ENCODE assay signal across 16 cellular contexts in the genomic region with DNA sequence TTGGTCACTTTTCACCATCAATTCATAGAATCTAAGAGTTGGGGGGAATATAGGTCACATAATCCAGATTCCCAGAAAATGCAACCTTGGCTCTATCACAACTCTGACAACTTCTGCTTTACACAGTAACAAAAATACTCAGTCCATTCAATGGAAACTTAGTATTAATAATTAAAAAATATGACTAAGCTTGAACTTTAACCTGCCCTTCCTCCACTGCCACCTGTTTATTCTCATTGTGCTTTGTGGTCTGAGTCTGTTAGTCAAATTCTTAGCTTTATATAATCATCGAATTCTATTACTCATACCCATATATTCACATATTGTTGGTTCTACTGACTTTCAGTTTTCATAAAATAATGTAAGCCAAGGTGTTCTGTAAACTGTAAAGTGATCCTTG.
DNase-seq lines count a peak whose midpoint lies in the region; ATAC-seq, FAIRE-seq and TF ChIP-seq lines count a peak whose summit lies in the region.
"Had no signal": no experiment of that assay in that cellular context is flagged by ENCODE, and none has a peak within 500 bp of the region (broad histone marks: within the 10 kb centered on the region; RNA-seq: fewer than 3 reads in every experiment).

No MANE protein-coding gene starts in this region.

- H3K4me2 ChIP-seq in SK-N-SH (no peak overlapping the region), hepatocyte (peak overlapping the region; percentile 48), HepG2 (ENCODE audit: low read depth, low read length) (no peak overlapping the region)
- H3K4me2 ChIP-seq: KMS-11 had no signal

- H3K4me1 ChIP-seq in SK-N-SH (ENCODE audit: control insufficient read depth in 1 of 2, insufficient read depth in 2 of 2, low read depth in 1 of 2, low read length in 1 of 2): no peaks in the 10 kb centered on the region
- no peaks in the 10 kb centered on the region for H3K4me1 ChIP-seq in hepatocyte (ENCODE audit: insufficient read depth)
- H3K4me1 ChIP-seq in HepG2 (ENCODE audit: insufficient read depth, low read length): no peaks in the 10 kb centered on the region
- H3K4me1 ChIP-seq in adrenal gland (replicated peaks in 1 of 2): no peaks in the 10 kb centered on the region

- TF ChIP-seq RAD21 in SK-N-SH (IDR thresholded peaks at IDR 0.05; ENCODE audit: low read length) (no peak), HepG2 (CRISPR knock-in tag; IDR thresholded peaks at IDR 0.05) (no peak)

- no peak for FAIRE-seq in HepG2 (lab: Jason Lieb, UNC)
- FAIRE-seq: GM18507 had no signal

- CTCF ChIA-PET in SK-N-SH (lab: Yijun Ruan, JAX) (interaction anchor here (1.0 to 2.7 kb wide), 3 partner anchors 9 to 133 kb away, joined by 3 to 10 read pairs (median 7); no protein-coding TSS in a partner anchor), HepG2 (lab: Yijun Ruan, JAX; ENCODE audit: low intra/inter-chr PET ratio, low total read pairs) (no interaction called here)

- no TSS peak for BruUV-seq in HepG2 (replicated peaks; lab: Mats Ljungman, UMichigan)

- DNase-seq in SK-N-SH (no peak), hepatocyte (ENCODE audit: low spot score) (no peak), HepG2 (ENCODE audit: low spot score) (no peak), adrenal gland (no peak), NCI-H1092 (lab: John Stamatoyannopoulos, UW) (no peak)
- DNase-seq in stimulated activated CD4-positive, alpha-beta T cell treated with anti-CD3 and anti-CD28 coated beads, Interleukin-15, amount 100 ng/mL, for 24 hours: no peak
- DNase-seq: activated naive CD8-positive, alpha-beta T cell treated with anti-CD3 and anti-CD28 coated beads, Interleukin-2, amount 50 U/mL, for 24 hours; naive thymus-derived CD4-positive, alpha-beta T cell; NCI-H2029; stimulated activated CD4-positive, alpha-beta T cell treated with anti-CD3 and anti-CD28 coated beads, Interleukin-4, amount 100 ng/mL, for 24 hours; stimulated activated naive CD4-positive, alpha-beta T cell had no signal

- no peak overlapping the region for H2AFZ ChIP-seq in SK-N-SH (ENCODE audit: low read depth)
- peak overlapping the region; percentile 20 for H2AFZ ChIP-seq in hepatocyte
- H2AFZ ChIP-seq in HepG2 (ENCODE audit: low read length): no peak overlapping the region

- peak in 1 of 2 experiments; percentile 33; a peak in 1 of 4 replicates for TF ChIP-seq EP300 in SK-N-SH (IDR thresholded peaks at IDR 0.05; ENCODE audit: borderline replicate concordance in 1 of 2, low read depth in 1 of 2, low read length in 1 of 2)
- no peak for TF ChIP-seq EP300 in HepG2 (IDR thresholded peaks at IDR 0.05; ENCODE audit: low read depth in 2 of 2, low read length in 2 of 2)
- no peak for TF ChIP-seq EP300 in HepG2 (CRISPR knock-in tag; IDR thresholded peaks at IDR 0.05; ENCODE audit: borderline replicate concordance)

- H4K20me1 ChIP-seq in SK-N-SH (ENCODE audit: insufficient read depth) (no peaks in the 10 kb centered on the region), hepatocyte (ENCODE audit: insufficient read depth, poor library complexity, severe bottlenecking) (no peaks in the 10 kb centered on the region), HepG2 (ENCODE audit: insufficient read depth, low read length) (no peaks in the 10 kb centered on the region)

- H3F3A ChIP-seq in SK-N-SH (replicated peaks; ENCODE audit: insufficient read depth): no peaks in the 10 kb centered on the region

- H3K36me3 ChIP-seq in SK-N-SH (replicated peaks in 1 of 2; ENCODE audit: control insufficient read depth in 1 of 2, insufficient read depth in 2 of 2, low read length in 1 of 2) (no peaks in the 10 kb centered on the region), hepatocyte (replicated peaks; ENCODE audit: insufficient read depth, low read depth) (no peaks in the 10 kb centered on the region), HepG2 (replicated peaks in 1 of 2; ENCODE audit: control insufficient read depth in 1 of 2, insufficient read depth in 2 of 2, low read length in 2 of 2) (no peaks in the 10 kb centered on the region), adrenal gland (replicated peaks in 1 of 2) (no peaks in the 10 kb centered on the region)
- H3K36me3 ChIP-seq: gastroesophageal sphincter had no signal

- WGBS in SK-N-SH (ENCODE audit: low lambda C conversion rate): 8% methylated on average over 1 of the region's 1 CpG
- WGBS in hepatocyte (ENCODE audit: low lambda C conversion rate, missing lambda C conversion rate): 66% methylated on average over 1 of the region's 1 CpG
- WGBS in HepG2 (ENCODE audit: low lambda C conversion rate): 0% methylated on average over 1 of the region's 1 CpG
- WGBS in adrenal gland, 4 donors: 65 to 88% (median 73%) methylated on average over 1 of the region's 1 CpG

- H3K9me3 ChIP-seq in SK-N-SH (no peaks in the 10 kb centered on the region), hepatocyte (ENCODE audit: low read depth) (no peaks in the 10 kb centered on the region), HepG2 (ENCODE audit: low read length) (no peaks in the 10 kb centered on the region), adrenal gland (replicated peaks in 1 of 3) (no peaks in the 10 kb centered on the region)
- H3K9me3 ChIP-seq: gastroesophageal sphincter had no signal

- in situ Hi-C loops in HepG2 (cut with HindIII; ENCODE audit: extremely low pct_ligation_motif_present, low pct_unique_long_range_greater_than_20kb): loop anchor here (25.0 kb wide), 1 partner anchor 347 kb away; no protein-coding TSS in a partner anchor

- no peaks in the 10 kb centered on the region for H3K27me3 ChIP-seq in SK-N-SH (ENCODE audit: insufficient read depth)
- no peaks in the 10 kb centered on the region for H3K27me3 ChIP-seq in hepatocyte
- no peaks in the 10 kb centered on the region for H3K27me3 ChIP-seq in HepG2 (ENCODE audit: control insufficient read depth in 1 of 2, insufficient read depth in 2 of 2, low read length in 2 of 2)
- no peaks in the 10 kb centered on the region for H3K27me3 ChIP-seq in adrenal gland
- H3K27me3 ChIP-seq: gastroesophageal sphincter had no signal

- intact Hi-C loops in HepG2 (cut with micrococcal nuclease; ENCODE audit: unreplicated experiment) (no loop called here), adrenal gland (cut with DNase I) (no loop called here)

- POLR2A ChIA-PET in SK-N-SH (lab: Yijun Ruan, JAX) (no interaction called here), HepG2 (lab: Yijun Ruan, JAX) (no interaction called here)

- H3K79me2 ChIP-seq in SK-N-SH (ENCODE audit: insufficient read depth): no peaks in the 10 kb centered on the region
- H3K79me2 ChIP-seq in hepatocyte: no peaks in the 10 kb centered on the region
- H3K79me2 ChIP-seq in HepG2 (ENCODE audit: insufficient read depth, low read length): no peaks in the 10 kb centered on the region

- no peak overlapping the region for H3K27ac ChIP-seq in SK-N-SH (ENCODE audit: low read depth in 2 of 2, low read length in 1 of 2)
- H3K27ac ChIP-seq in hepatocyte: peak overlapping the region; percentile 57
- no peak overlapping the region for H3K27ac ChIP-seq in HepG2 (ENCODE audit: extremely low read length, insufficient read depth, low read length)
- no peak overlapping the region for H3K27ac ChIP-seq in adrenal gland
- H3K27ac ChIP-seq: gastroesophageal sphincter, KMS-11 had no signal

- no peak overlapping the region for H3K4me3 ChIP-seq in SK-N-SH (ENCODE audit: low read depth in 2 of 2, low read length in 1 of 2)
- H3K4me3 ChIP-seq in hepatocyte: no peak overlapping the region
- H3K4me3 ChIP-seq in HepG2 (replicated peaks in 1 of 3; ENCODE audit: insufficient read depth in 1 of 3, low read depth in 2 of 3, low read length in 3 of 3): no peak overlapping the region
- no peak overlapping the region for H3K4me3 ChIP-seq in adrenal gland
- H3K4me3 ChIP-seq: gastroesophageal sphincter had no signal

- ATAC-seq in GM18520 (IDR thresholded peaks at IDR 0.05; ENCODE audit: unreplicated experiment) (peak; percentile 74), HG02970 (IDR thresholded peaks at IDR 0.05; ENCODE audit: low FRiP score, unreplicated experiment) (peak; percentile 65), HepG2 (no peak)
- ATAC-seq: activated naive CD8-positive, alpha-beta T cell treated with anti-CD3 and anti-CD28 coated beads, Interleukin-2, amount 50 U/mL, for 24 hours; gastroesophageal sphincter; naive thymus-derived CD4-positive, alpha-beta T cell had no signal

- H3K9me2 ChIP-seq in SK-N-SH (no peaks in the 10 kb centered on the region), hepatocyte (replicated peaks; ENCODE audit: insufficient read depth) (no peaks in the 10 kb centered on the region)

- H3K9ac ChIP-seq in SK-N-SH (no peak overlapping the region), HepG2 (ENCODE audit: insufficient read depth, low read depth, low read length) (no peak overlapping the region)
- H3K9ac ChIP-seq: KMS-11 had no signal

- no peak for TF ChIP-seq POLR2A in HepG2 (IDR thresholded peaks at IDR 0.05; ENCODE audit: insufficient read depth in 1 of 2, low read depth in 2 of 2, low read length in 2 of 2)
- no peak for TF ChIP-seq POLR2A in adrenal gland (IDR thresholded peaks at IDR 0.05)

- TF ChIP-seq CTCF in SK-N-SH (IDR thresholded peaks at IDR 0.05) (no peak), hepatocyte (IDR thresholded peaks at IDR 0.05; ENCODE audit: poor library complexity) (no peak), HepG2 (CRISPR knock-in tag; IDR thresholded peaks at IDR 0.05) (no peak), adrenal gland (IDR thresholded peaks at IDR 0.05) (no peak)

TF ChIP-seq in SK-N-SH, 30 proteins besides CTCF, POLR2A, EP300 and RAD21:
- TF ChIP-seq TCF12 (IDR thresholded peaks at IDR 0.05) (peak; percentile 72), FOSL2 (IDR thresholded peaks at IDR 0.05; ENCODE audit: borderline replicate concordance, low read depth) (0 out of 2 replicates have a peak, but pooled peaks have one; percentile 12), POLR2AphosphoS5 (IDR thresholded peaks at IDR 0.05; ENCODE audit: low read depth, low read length) (no peak), JUND (IDR thresholded peaks at IDR 0.05) (peak; percentile 8; the same call in 1 of the 2 replicates)

TF ChIP-seq in HepG2, 621 proteins besides CTCF, POLR2A, EP300 and RAD21 (continues in another document):
- TF ChIP-seq EZH2 (conservative IDR thresholded peaks at IDR 0.05; ENCODE audit: low read depth, low read length) (no peak), ZFP82 (CRISPR knock-in tag; IDR thresholded peaks at IDR 0.05; ENCODE audit: borderline replicate concordance) (no peak)
